In genomic region chr17:38726145-38726544, GRCh38 we compare ENCODE assay signal across 1 cellular context. TPM values are rescaled to one million over a fixed set of nuclear protein-coding genes. Genes with fewer than 3 reads are reported as not detected.
"Had no signal": no experiment of that assay in that cellular context is flagged by ENCODE, and none has a peak within 500 bp of the region (broad histone marks: within the 10 kb centered on the region; RNA-seq: fewer than 3 reads in every experiment).

No MANE protein-coding gene starts in this region.

RNA-seq across cellular contexts. Expression of gene PCGF2, which starts 22.0 kb away (rescaled TPM):
- total RNA-seq: mononuclear cell had no signal
